In the genomic region with DNA sequence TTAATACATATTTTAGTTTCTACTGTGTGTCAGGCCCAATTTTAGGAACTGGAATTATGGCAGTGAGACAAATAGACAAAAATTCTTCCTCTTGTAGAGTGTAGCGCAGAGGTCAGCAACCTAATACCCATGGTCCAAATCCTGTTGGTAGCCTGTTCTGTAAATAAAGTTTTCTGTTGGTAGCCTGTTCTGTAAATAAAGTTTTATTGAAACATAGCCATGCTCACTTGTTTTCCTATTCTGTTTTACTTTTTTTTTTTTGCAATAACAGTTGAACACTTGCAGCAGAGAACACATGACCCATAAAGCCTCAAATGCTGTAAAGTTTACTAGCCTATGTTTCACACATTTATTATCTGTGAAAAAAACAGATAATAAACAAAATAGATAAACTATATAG, we compare ENCODE assay signal across 27 cellular contexts.
"Had no signal": no experiment of that assay in that cellular context is flagged by ENCODE, and none has a peak within 500 bp of the region (broad histone marks: within the 10 kb centered on the region; RNA-seq: fewer than 3 reads in every experiment).

No MANE protein-coding gene starts in this region.

- H3K9me3 Mint-ChIP-seq: activated CD4-positive, alpha-beta memory T cell treated with anti-CD3 and anti-CD28 coated beads, Interleukin-2, amount 10 ng/mL, durations not matched to agents 7 days and 5 days; activated CD4-positive, alpha-beta T cell treated with anti-CD3 and anti-CD28 coated beads, Interleukin-2, amount 10 ng/mL, durations not matched to agents 7 days and 5 days; activated naive CD4-positive, alpha-beta T cell treated with anti-CD3 and anti-CD28 coated beads, Interleukin-2, amount 50 U/mL, for 72 hours; neural crest cell; stimulated activated naive CD8-positive, alpha-beta T cell treated with anti-CD3 and anti-CD28 coated beads, Interleukin-15, Interleukin-2, amounts not matched to agents 100 ng/mL and 50 ng/mL, for 24 hours; type B pancreatic cell; WTC11 had no signal

- FAIRE-seq: bronchial epithelial cell, colon, frontal cortex had no signal

- H2AFZ ChIP-seq: parathyroid adenoma had no signal

- H3K27ac ChIP-seq: lower lobe of right lung, parathyroid adenoma, right atrium auricular region, thoracic aorta, vagina had no signal

- H3K9ac ChIP-seq: parathyroid adenoma had no signal

- H3K4me3 Mint-ChIP-seq: activated CD4-positive, alpha-beta memory T cell treated with anti-CD3 and anti-CD28 coated beads, Interleukin-2, amount 10 ng/mL, durations not matched to agents 7 days and 5 days; activated CD4-positive, alpha-beta T cell treated with anti-CD3 and anti-CD28 coated beads, Interleukin-2, amount 10 ng/mL, durations not matched to agents 7 days and 5 days; neural crest cell; stimulated activated naive CD8-positive, alpha-beta T cell treated with anti-CD3 and anti-CD28 coated beads, Interleukin-15, Interleukin-2, amounts not matched to agents 100 ng/mL and 50 ng/mL, for 24 hours; type B pancreatic cell; WTC11 had no signal

- H3K4me1 Mint-ChIP-seq: activated CD4-positive, alpha-beta memory T cell treated with anti-CD3 and anti-CD28 coated beads, Interleukin-2, amount 10 ng/mL, durations not matched to agents 7 days and 5 days; activated CD4-positive, alpha-beta T cell treated with anti-CD3 and anti-CD28 coated beads, Interleukin-2, amount 10 ng/mL, durations not matched to agents 7 days and 5 days; neural crest cell; WTC11 had no signal

- DNase-seq: activated CD4-positive, alpha-beta memory T cell treated with anti-CD3 and anti-CD28 coated beads, Interleukin-2, amount 10 ng/mL, durations not matched to agents 7 days and 5 days; activated CD4-positive, alpha-beta T cell treated with anti-CD3 and anti-CD28 coated beads for 1 hour; activated CD4-positive, alpha-beta T cell treated with anti-CD3 and anti-CD28 coated beads, Interleukin-2, amount 10 ng/mL, durations not matched to agents 7 days and 5 days; activated CD8-positive, alpha-beta memory T cell treated with anti-CD3 and anti-CD28 coated beads, Interleukin-2, amount 50 U/mL, for 48 hours; activated naive CD4-positive, alpha-beta T cell; activated T-cell treated with anti-CD3 and anti-CD28 coated beads, Interleukin-2, amount 50 U/mL, for 48 hours; effector CD8-positive, alpha-beta T cell; kidney glomerular epithelial cell; lower lobe of right lung; mesendoderm; occipital lobe; stimulated activated CD4-positive, alpha-beta T cell treated with anti-CD3 and anti-CD28 coated beads, Interleukin-15, amount 100 ng/mL, for 24 hours; stimulated activated CD4-positive, alpha-beta T cell treated with anti-CD3 and anti-CD28 coated beads, Interleukin-2, amount 100 ng/mL, for 24 hours; T-helper 2 cell had no signal

- H3K4me3 ChIP-seq: lower lobe of right lung, right atrium auricular region, thoracic aorta, vagina had no signal

- H3K27me3 Mint-ChIP-seq: activated CD4-positive, alpha-beta memory T cell treated with anti-CD3 and anti-CD28 coated beads, Interleukin-2, amount 10 ng/mL, durations not matched to agents 7 days and 5 days; activated CD4-positive, alpha-beta T cell treated with anti-CD3 and anti-CD28 coated beads, Interleukin-2, amount 10 ng/mL, durations not matched to agents 7 days and 5 days; stimulated activated naive CD8-positive, alpha-beta T cell treated with anti-CD3 and anti-CD28 coated beads, Interleukin-15, Interleukin-2, amounts not matched to agents 100 ng/mL and 50 ng/mL, for 24 hours; type B pancreatic cell had no signal

- ATAC-seq: activated naive CD4-positive, alpha-beta T cell treated with anti-CD3 and anti-CD28 coated beads, Interleukin-2, amount 50 U/mL, for 72 hours; left lobe of liver; lower lobe of right lung; WTC11 had no signal

- H3K27ac Mint-ChIP-seq: activated CD4-positive, alpha-beta memory T cell treated with anti-CD3 and anti-CD28 coated beads, Interleukin-2, amount 10 ng/mL, durations not matched to agents 7 days and 5 days; activated CD4-positive, alpha-beta T cell treated with anti-CD3 and anti-CD28 coated beads, Interleukin-2, amount 10 ng/mL, durations not matched to agents 7 days and 5 days; activated naive CD4-positive, alpha-beta T cell treated with anti-CD3 and anti-CD28 coated beads, Interleukin-2, amount 50 U/mL, for 72 hours; type B pancreatic cell had no signal

- H3K27me3 ChIP-seq: right atrium auricular region, vagina had no signal

- H3K9me3 ChIP-seq: lower lobe of right lung, right atrium auricular region, thoracic aorta, vagina had no signal
